In the genomic region with DNA sequence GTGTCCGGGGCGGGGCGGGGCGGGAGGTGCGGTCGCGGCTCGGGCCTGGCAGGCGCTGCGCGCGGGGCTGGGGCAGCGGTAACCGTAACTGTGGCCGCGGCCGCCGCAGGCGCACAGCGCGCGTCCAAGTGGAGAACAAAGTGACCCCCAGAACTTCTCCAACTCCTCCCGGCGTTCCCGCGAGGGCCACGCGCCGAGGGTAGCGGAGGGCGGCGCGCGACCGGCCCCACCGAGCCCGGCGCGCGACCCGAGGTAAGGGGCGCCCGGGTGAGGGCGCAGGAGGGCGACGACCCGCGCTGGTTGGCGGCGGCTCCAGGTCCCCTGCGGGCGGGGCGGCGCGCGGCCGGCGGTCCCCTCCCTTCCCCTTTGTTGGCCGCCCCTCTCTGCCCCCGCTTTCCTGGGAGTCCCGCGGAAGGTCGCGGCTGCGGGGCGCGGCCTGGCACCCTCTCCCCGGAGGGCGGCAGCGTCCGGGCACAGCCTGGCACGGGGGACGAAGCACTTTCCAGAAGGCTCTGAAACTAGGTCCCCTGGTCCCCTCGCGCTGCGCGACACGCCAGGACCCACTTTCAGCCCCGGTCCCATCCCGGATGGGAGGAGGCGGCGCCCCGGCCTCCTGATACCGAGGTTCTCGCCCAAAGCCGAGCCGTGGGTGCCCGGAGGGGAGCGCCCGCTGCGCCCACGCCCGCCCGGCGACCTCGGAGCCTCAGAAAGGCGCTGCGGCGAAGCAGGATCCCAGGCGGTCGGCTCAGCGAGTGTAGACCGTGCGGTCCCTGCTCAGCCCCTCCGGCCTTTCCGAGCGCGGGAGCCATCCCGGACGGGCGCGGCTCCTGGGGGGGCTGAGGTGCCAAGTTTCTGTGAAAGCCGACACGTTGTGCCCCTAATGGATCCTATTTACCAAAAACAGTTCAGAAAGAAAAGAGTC, we compare ENCODE assay signal across 8 cellular contexts. TPM values are rescaled to one million over a fixed set of nuclear protein-coding genes. Genes with fewer than 3 reads are reported as not detected.
DNase-seq lines count a peak whose midpoint lies in the region; ATAC-seq and TF ChIP-seq lines count a peak whose summit lies in the region.

TSS of gene TIAM2 (plus strand) at position 75 of the 922 bp plus-strand sequence. CDS start 133,909 bp downstream, outside the sequence.

- H3K4me1 ChIP-seq in ectodermal cell (ENCODE audit: control insufficient read depth, insufficient read depth, low read length) (peaks cover 12% of the 10 kb centered on the region), mesodermal cell (ENCODE audit: control insufficient read depth, insufficient read depth, low read length, poor library complexity, severe bottlenecking) (peaks cover 3% of the 10 kb centered on the region)

- WGBS in ectodermal cell, 2 experiments = 0% methylated on average over 114 of the region's 114 CpGs
- 0% methylated on average over 59 to 84 of the region's 114 CpGs for WGBS in mesodermal cell (ENCODE audit: insufficient coverage in 2 of 2), 2 experiments

- ATAC-seq in activated CD4-positive, CD25-positive, alpha-beta regulatory T cell treated with anti-CD3 and anti-CD28 coated beads, Interleukin-2, amount 50 U/mL, for 24 hours = peak; percentile 24 to 25
- ATAC-seq in SK-N-SH treated with all-trans-retinoic acid at 6 μM for 48 hours (peak; percentile 76), HG02973 (IDR thresholded peaks at IDR 0.05; ENCODE audit: unreplicated experiment) (no peak)
- ATAC-seq in stimulated activated naive B cell treated with anti-CD40 and anti-IgM and Interleukin-4, amounts not matched to agents 10 μg/mL and 1 μg/mL and 100 μg/mL, for 72 hours (replicated peaks) = peak; percentile 63 to 68

- H3K4me3 ChIP-seq in ectodermal cell (ENCODE audit: insufficient read depth, low read depth, low read length) (peak within 1 kb of the TSS; percentile 94), mesodermal cell (ENCODE audit: extremely low read depth, insufficient read depth, low read length, poor library complexity, severe bottlenecking) (peak within 1 kb of the TSS; percentile 71)

- H3K27ac Mint-ChIP-seq in stimulated activated naive B cell treated with anti-CD40 and anti-IgM and Interleukin-4, amounts not matched to agents 10 μg/mL and 1 μg/mL and 100 μg/mL, for 72 hours = no peak within 1 kb of the TSS

- H3K27me3 ChIP-seq in ectodermal cell (ENCODE audit: control insufficient read depth, insufficient read depth, low read length, poor library complexity, severe bottlenecking) = no peaks in the 10 kb centered on the region

- H3K4me1 Mint-ChIP-seq in stimulated activated naive B cell treated with anti-CD40 and anti-IgM and Interleukin-4, amounts not matched to agents 10 μg/mL and 1 μg/mL and 100 μg/mL, for 72 hours = no peaks in the 10 kb centered on the region

- no peaks in the 10 kb centered on the region for H3K9me3 ChIP-seq in ectodermal cell (ENCODE audit: control insufficient read depth, low read length)
- H3K9me3 ChIP-seq in mesodermal cell (ENCODE audit: control insufficient read depth, low read length) = no peaks in the 10 kb centered on the region

- peaks cover 21 to 39% of the 10 kb centered on the region in 2 donors for H3K27me3 Mint-ChIP-seq in stimulated activated naive B cell treated with anti-CD40 and anti-IgM and Interleukin-4, amounts not matched to agents 10 μg/mL and 1 μg/mL and 100 μg/mL, for 72 hours

- no peaks in the 10 kb centered on the region for H3K9me3 Mint-ChIP-seq in stimulated activated naive B cell treated with anti-CD40 and anti-IgM and Interleukin-4, amounts not matched to agents 10 μg/mL and 1 μg/mL and 100 μg/mL, for 72 hours

- no peak for DNase-seq in activated CD4-positive, CD25-positive, alpha-beta regulatory T cell treated with anti-CD3 and anti-CD28 coated beads, Interleukin-2, amount 50 U/mL, for 72 hours
- peak; percentile 4 for DNase-seq in stimulated activated naive B cell treated with anti-CD40 and anti-IgM and Interleukin-4, amounts not matched to agents 10 μg/mL and 1 μg/mL and 100 μg/mL, for 72 hours
- no peak for DNase-seq in cerebellar nuclear complex (lab: John Stamatoyannopoulos, UW)

- peak within 1 kb of the TSS; percentile 53 to 63 for H3K4me3 Mint-ChIP-seq in stimulated activated naive B cell treated with anti-CD40 and anti-IgM and Interleukin-4, amounts not matched to agents 10 μg/mL and 1 μg/mL and 100 μg/mL, for 72 hours

- H3K36me3 Mint-ChIP-seq in stimulated activated naive B cell treated with anti-CD40 and anti-IgM and Interleukin-4, amounts not matched to agents 10 μg/mL and 1 μg/mL and 100 μg/mL, for 72 hours = no peaks in the 10 kb centered on the region

- no peaks in the 10 kb centered on the region for H3K36me3 ChIP-seq in ectodermal cell (ENCODE audit: control insufficient read depth, insufficient read depth, low read length)
- H3K36me3 ChIP-seq in mesodermal cell (ENCODE audit: control insufficient read depth, insufficient read depth, low read length) = no peaks in the 10 kb centered on the region

- peak within 1 kb of the TSS; percentile 44 for H3K27ac ChIP-seq in ectodermal cell (ENCODE audit: insufficient read depth, low read depth, low read length, poor library complexity, severe bottlenecking)
- H3K27ac ChIP-seq in mesodermal cell (ENCODE audit: low read depth, low read length, severe bottlenecking) = no peak within 1 kb of the TSS

TF ChIP-seq in SK-N-SH treated with all-trans-retinoic acid at 6 μM for 48 hours, 23 proteins besides CTCF, POLR2A, EP300 and RAD21:
- TF ChIP-seq GLIS3 (CRISPR knock-in tag; IDR thresholded peaks at IDR 0.05) (0 out of 2 replicates have a peak, but pooled peaks have one; percentile 3), ZNF8 (CRISPR knock-in tag; IDR thresholded peaks at IDR 0.05) (no peak), ZFP30 (CRISPR knock-in tag; IDR thresholded peaks at IDR 0.05) (no peak)
TF ChIP-seq in SK-N-SH treated with all-trans-retinoic acid at 6 μM for 48 hours: peak in this region for 1.

RNA-seq across cellular contexts. Expression of gene TIAM2, which starts in this region (rescaled TPM):
- 43.0 TPM for polyA plus RNA-seq in ectodermal cell (2013, experiment 1 of 4)
- 47.5 TPM for polyA plus RNA-seq in ectodermal cell (2013, experiment 2 of 4)
- 27.1 TPM for polyA plus RNA-seq in ectodermal cell (2013, experiment 3 of 4)
- 33.2 TPM for polyA plus RNA-seq in ectodermal cell (2013, experiment 4 of 4)
- 11.8 TPM for polyA plus RNA-seq in mesodermal cell (2013, experiment 1 of 2)
- 14.5 TPM for polyA plus RNA-seq in mesodermal cell (2013, experiment 2 of 2)
